17 cellular contexts compared by ENCODE assay signal in the genomic region with DNA sequence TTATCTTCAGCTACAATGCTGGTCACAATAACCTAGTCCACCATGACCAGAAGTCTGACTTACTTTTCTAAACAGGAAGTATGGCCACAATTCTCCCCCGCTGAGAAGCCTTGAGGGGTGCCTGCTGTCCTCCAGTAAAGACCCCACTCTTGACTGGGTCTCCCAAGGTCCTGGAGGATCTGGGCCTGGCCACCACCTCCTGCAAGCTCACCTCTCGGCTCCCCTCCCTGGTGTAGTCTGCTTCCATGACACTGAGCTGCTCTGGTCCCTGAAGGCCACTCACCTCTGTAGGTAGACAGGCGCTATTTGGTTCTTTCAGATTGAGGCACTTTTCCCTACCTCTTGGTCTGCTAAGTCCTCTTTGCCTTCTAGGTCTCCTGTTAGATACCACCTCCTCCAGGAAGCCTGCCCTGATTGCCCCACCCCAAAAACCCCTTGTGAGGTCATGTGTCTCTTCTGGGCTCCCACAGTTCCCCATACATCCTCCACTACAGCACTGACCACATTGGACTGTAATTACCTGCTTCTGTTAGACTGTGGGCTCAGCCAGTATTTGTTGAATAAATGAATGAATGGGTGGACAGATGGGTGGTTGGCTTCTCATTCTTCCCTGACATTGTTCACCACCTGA.
DNase-seq lines count a peak whose midpoint lies in the region; ATAC-seq and TF ChIP-seq lines count a peak whose summit lies in the region.
"Had no signal": no experiment of that assay in that cellular context is flagged by ENCODE, and none has a peak within 500 bp of the region (broad histone marks: within the 10 kb centered on the region; RNA-seq: fewer than 3 reads in every experiment).

No MANE protein-coding gene starts in this region.

- no peak for TF ChIP-seq POLR2A in heart left ventricle (IDR thresholded peaks at IDR 0.05)

- peak in 3 of 5 donors; percentile 6 to 46 (median 7) for DNase-seq in heart left ventricle
- DNase-seq in right atrium auricular region (ENCODE audit: low spot score) = no peak
- no peak for DNase-seq in CD8-positive, alpha-beta memory T cell
- peak; percentile 15 for DNase-seq in lower lobe of right lung
- DNase-seq in upper lobe of right lung = peak; percentile 31
- no peak for DNase-seq in natural killer cell treated with Interleukin-12 subunit alpha and Interleukin-12 subunit beta and Interleukin-15 and Interleukin-18, amount 100 ng/mL, for 72 hours (ENCODE audit: low spot score)
- DNase-seq in NCI-H2227 (lab: John Stamatoyannopoulos, UW; ENCODE audit: unreplicated experiment) = no peak
- DNase-seq: COR-L47, MM.1S, NCI-H1105, NCI-H187, NCI-H446 treated with DMSO at 0.1 percent for 48 hours, NCI-H774, SHP77 treated with DMSO at 0.1 percent for 48 hours had no signal

- peaks cover 37 to 56% (median 42%) of the 10 kb centered on the region in 3 donors for H3K4me1 Mint-ChIP-seq in CD8-positive, alpha-beta memory T cell
- H3K4me1 Mint-ChIP-seq in natural killer cell treated with Interleukin-12 subunit alpha and Interleukin-12 subunit beta and Interleukin-15 and Interleukin-18, amount 100 ng/mL, for 72 hours (ENCODE audit: low read depth in 2 of 2) = peaks cover 4 to 13% of the 10 kb centered on the region in 2 donors

- peaks cover 0 to 4% (median 0%) of the 10 kb centered on the region in 3 donors for H3K36me3 Mint-ChIP-seq in CD8-positive, alpha-beta memory T cell
- H3K36me3 Mint-ChIP-seq in natural killer cell treated with Interleukin-12 subunit alpha and Interleukin-12 subunit beta and Interleukin-15 and Interleukin-18, amount 100 ng/mL, for 72 hours = no peaks in the 10 kb centered on the region

- peaks cover 0 to 16% (median 0%) of the 10 kb centered on the region in 12 donors for H3K4me1 ChIP-seq in heart left ventricle
- peaks cover 0 to 10% of the 10 kb centered on the region in 2 donors for H3K4me1 ChIP-seq in right atrium auricular region
- H3K4me1 ChIP-seq in CD8-positive, alpha-beta memory T cell (ENCODE audit: insufficient read depth, low read length) = peaks cover 21% of the 10 kb centered on the region
- peaks cover 9% of the 10 kb centered on the region for H3K4me1 ChIP-seq in lower lobe of right lung
- peaks cover 11% of the 10 kb centered on the region for H3K4me1 ChIP-seq in upper lobe of right lung

- 94 to 98% (median 97%) methylated on average over 3 of the region's 3 CpGs for whole genome bisulfite sequencing in heart left ventricle, 4 donors

- ATAC-seq in heart left ventricle (no peak), lower lobe of right lung (no peak), upper lobe of right lung (no peak)
- no peak for ATAC-seq in natural killer cell treated with Interleukin-12 subunit alpha and Interleukin-12 subunit beta and Interleukin-15 and Interleukin-18, amount 100 ng/mL, for 72 hours
- ATAC-seq: GM23338 had no signal

- no peak overlapping the region for H3K4me3 ChIP-seq in heart left ventricle
- H3K4me3 ChIP-seq in right atrium auricular region = no peak overlapping the region
- no peak overlapping the region for H3K4me3 ChIP-seq in CD8-positive, alpha-beta memory T cell (ENCODE audit: low read length)
- no peak overlapping the region for H3K4me3 ChIP-seq in lower lobe of right lung
- H3K4me3 ChIP-seq in upper lobe of right lung = no peak overlapping the region
- H3K4me3 ChIP-seq: GM23338 had no signal

- peaks cover 0 to 1% of the 10 kb centered on the region in 2 donors for H3K27me3 Mint-ChIP-seq in CD8-positive, alpha-beta memory T cell
- H3K27me3 Mint-ChIP-seq in natural killer cell treated with Interleukin-12 subunit alpha and Interleukin-12 subunit beta and Interleukin-15 and Interleukin-18, amount 100 ng/mL, for 72 hours = no peaks in the 10 kb centered on the region

- H3K9me3 Mint-ChIP-seq in CD8-positive, alpha-beta memory T cell = no peaks in the 10 kb centered on the region
- H3K9me3 Mint-ChIP-seq in natural killer cell treated with Interleukin-12 subunit alpha and Interleukin-12 subunit beta and Interleukin-15 and Interleukin-18, amount 100 ng/mL, for 72 hours = no peaks in the 10 kb centered on the region
- H3K9me3 Mint-ChIP-seq: GM23338 had no signal

- H3K4me3 Mint-ChIP-seq in CD8-positive, alpha-beta memory T cell = no peak overlapping the region
- H3K4me3 Mint-ChIP-seq in natural killer cell treated with Interleukin-12 subunit alpha and Interleukin-12 subunit beta and Interleukin-15 and Interleukin-18, amount 100 ng/mL, for 72 hours = no peak overlapping the region
- H3K4me3 Mint-ChIP-seq: GM23338 had no signal

- CTCF ChIA-PET in CD8-positive, alpha-beta memory T cell (lab: Charles Lee) = interaction anchor here (0.9 to 1.0 kb wide), 2 partner anchors 20 to 63 kb away, joined by 3 read pairs; partner anchors contain the start of gene IER5L

- TF ChIP-seq CTCF in heart left ventricle (IDR thresholded peaks at IDR 0.05) (no peak), right atrium auricular region (IDR thresholded peaks at IDR 0.05) (no peak), lower lobe of right lung (IDR thresholded peaks at IDR 0.05) (no peak), upper lobe of right lung (IDR thresholded peaks at IDR 0.05) (no peak)

- intact Hi-C loops in heart left ventricle (cut with DNase I) = no loop called here
- intact Hi-C loops in lower lobe of right lung (cut with DNase I) = no loop called here
- intact Hi-C loops in upper lobe of right lung (cut with DNase I) = no loop called here

- POLR2A ChIA-PET in CD8-positive, alpha-beta memory T cell (lab: Charles Lee) = no interaction called here

- H3K36me3 ChIP-seq in heart left ventricle (no peaks in the 10 kb centered on the region), right atrium auricular region (no peaks in the 10 kb centered on the region), lower lobe of right lung (no peaks in the 10 kb centered on the region), upper lobe of right lung (no peaks in the 10 kb centered on the region)
- no peaks in the 10 kb centered on the region for H3K36me3 ChIP-seq in CD8-positive, alpha-beta memory T cell (ENCODE audit: insufficient read depth, low read length)

- H3K9me3 ChIP-seq in heart left ventricle (no peaks in the 10 kb centered on the region), right atrium auricular region (no peaks in the 10 kb centered on the region), lower lobe of right lung (no peaks in the 10 kb centered on the region), upper lobe of right lung (no peaks in the 10 kb centered on the region)
- no peaks in the 10 kb centered on the region for H3K9me3 ChIP-seq in CD8-positive, alpha-beta memory T cell (ENCODE audit: low read length)

- no peak overlapping the region for H3K27ac ChIP-seq in heart left ventricle
- no peak overlapping the region for H3K27ac ChIP-seq in right atrium auricular region
- no peak overlapping the region for H3K27ac ChIP-seq in CD8-positive, alpha-beta memory T cell (ENCODE audit: low read depth, low read length)
- H3K27ac ChIP-seq in lower lobe of right lung = no peak overlapping the region
- no peak overlapping the region for H3K27ac ChIP-seq in upper lobe of right lung
- H3K27ac ChIP-seq: HL-60, KMS-11 had no signal

- peak overlapping the region in 6 of 8 donors; percentile 34 to 78 (median 52) for H3K27ac Mint-ChIP-seq in CD8-positive, alpha-beta memory T cell
- no peak overlapping the region for H3K27ac Mint-ChIP-seq in natural killer cell treated with Interleukin-12 subunit alpha and Interleukin-12 subunit beta and Interleukin-15 and Interleukin-18, amount 100 ng/mL, for 72 hours
- H3K27ac Mint-ChIP-seq: GM23338 had no signal

- H3K27me3 ChIP-seq in heart left ventricle = no peaks in the 10 kb centered on the region
- H3K27me3 ChIP-seq in right atrium auricular region = no peaks in the 10 kb centered on the region
- no peaks in the 10 kb centered on the region for H3K27me3 ChIP-seq in CD8-positive, alpha-beta memory T cell (ENCODE audit: insufficient read depth, low read length, poor library complexity, severe bottlenecking)
- H3K27me3 ChIP-seq in lower lobe of right lung (ENCODE audit: low read depth) = no peaks in the 10 kb centered on the region
- no peaks in the 10 kb centered on the region for H3K27me3 ChIP-seq in upper lobe of right lung

Comparison
In these comparisons a context has a peak if more than half of its experiments do, and no peak if none do; other contexts are left out.
1. DNase-seq: peak in heart left ventricle (3 of 5), lower lobe of right lung (single experiment) and upper lobe of right lung (single experiment); none in right atrium auricular region (single experiment), CD8-positive, alpha-beta memory T cell (0 of 5), natural killer cell treated with Interleukin-12 subunit alpha and Interleukin-12 subunit beta and Interleukin-15 and Interleukin-18, amount 100 ng/mL, for 72 hours (single experiment) and NCI-H2227 (single experiment).
2. H3K27ac Mint-ChIP-seq: peak in CD8-positive, alpha-beta memory T cell (6 of 8); none in natural killer cell treated with Interleukin-12 subunit alpha and Interleukin-12 subunit beta and Interleukin-15 and Interleukin-18, amount 100 ng/mL, for 72 hours (0 of 2).